1 cellular context compared by ENCODE assay signal in genomic region chr1:40274331-40274730, GRCh38.
TF ChIP-seq lines count a peak whose summit lies in the region.

No MANE protein-coding gene starts in this region.

TF ChIP-seq in K562, 482 proteins besides CTCF, POLR2A, EP300 and RAD21:
- TF ChIP-seq MYBL2 (IDR thresholded peaks at IDR 0.05; ENCODE audit: low read depth) (no peak), MYBL2 (CRISPR knock-in tag; IDR thresholded peaks at IDR 0.05; ENCODE audit: borderline replicate concordance) (0 out of 2 replicates have a peak, but pooled peaks have one; percentile 19), RB1 (IDR thresholded peaks at IDR 0.05; ENCODE audit: low read depth) (no peak)
